ENCODE assay signal across 8 cellular contexts in the genomic region with DNA sequence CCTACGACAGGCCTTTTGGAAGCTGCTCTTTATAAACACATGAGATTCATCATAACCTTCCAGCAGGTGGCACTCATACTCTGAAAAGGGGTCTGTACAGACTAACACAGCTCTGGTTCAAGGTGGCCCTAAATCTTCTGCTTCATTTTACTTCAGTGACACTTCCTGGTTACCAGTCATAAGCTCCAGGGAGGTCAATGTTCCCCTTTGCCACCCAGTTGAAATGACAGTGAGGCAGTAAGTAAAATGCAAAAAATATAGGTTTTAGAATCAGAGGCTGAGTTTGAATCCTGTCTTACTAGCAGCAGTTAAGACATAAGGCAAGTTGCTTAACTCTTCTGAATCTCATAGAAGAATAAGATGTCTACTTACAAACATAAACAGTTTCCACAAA.
DNase-seq lines count a peak whose midpoint lies in the region; ATAC-seq and TF ChIP-seq lines count a peak whose summit lies in the region.

No MANE protein-coding gene starts in this region.

- TF ChIP-seq CTCF in OCI-LY1 (IDR thresholded peaks at IDR 0.05; ENCODE audit: low read length) (peak; percentile 86), fibroblast of the aortic adventitia (IDR thresholded peaks at IDR 0.05; ENCODE audit: insufficient read depth, low read length) (peak; percentile 71), upper lobe of right lung (IDR thresholded peaks at IDR 0.05) (peak; percentile 75)

- H3K4me3 ChIP-seq in OCI-LY1 (ENCODE audit: low read depth, low read length, poor library complexity, severe bottlenecking): no peak overlapping the region
- no peak overlapping the region for H3K4me3 ChIP-seq in fibroblast of the aortic adventitia (ENCODE audit: low read depth, low read length)
- H3K4me3 ChIP-seq in upper lobe of right lung: no peak overlapping the region

- H3K4me1 ChIP-seq in OCI-LY1 (ENCODE audit: insufficient read depth, low read length, severe bottlenecking): peaks cover 18% of the 10 kb centered on the region
- no peaks in the 10 kb centered on the region for H3K4me1 ChIP-seq in upper lobe of right lung

- H3K27me3 Mint-ChIP-seq in activated T-cell treated with anti-CD3 and anti-CD28 coated beads, Interleukin-2, amount 50 U/mL, for 4 hours (ENCODE audit: low read depth): no peaks in the 10 kb centered on the region

- no peaks in the 10 kb centered on the region for H4K20me1 ChIP-seq in OCI-LY1 (ENCODE audit: insufficient read depth, low read length)

- H3K79me2 ChIP-seq in OCI-LY1 (ENCODE audit: insufficient read depth, low read length): no peaks in the 10 kb centered on the region

- H3K4me2 ChIP-seq in OCI-LY1 (ENCODE audit: low read length): peak overlapping the region; percentile 20; the same call in 1 of the 2 replicates

- no peak overlapping the region for H2AFZ ChIP-seq in OCI-LY1 (ENCODE audit: low read length)

- peak; percentile 98 for ATAC-seq in GM21576 (IDR thresholded peaks at IDR 0.05; ENCODE audit: unreplicated experiment)
- ATAC-seq in activated T-cell treated with anti-CD3 and anti-CD28 coated beads, Interleukin-2, amount 50 U/mL, for 4 hours: peak; percentile 98 to 99
- ATAC-seq in upper lobe of right lung: peak; percentile 99

- H3K36me3 ChIP-seq in OCI-LY1 (ENCODE audit: insufficient read depth, low read length) (no peaks in the 10 kb centered on the region), upper lobe of right lung (no peaks in the 10 kb centered on the region)

- H3K27me3 ChIP-seq in OCI-LY1 (ENCODE audit: insufficient read depth, low read length) (no peaks in the 10 kb centered on the region), upper lobe of right lung (no peaks in the 10 kb centered on the region)

- H3K36me3 Mint-ChIP-seq in activated T-cell treated with anti-CD3 and anti-CD28 coated beads, Interleukin-2, amount 50 U/mL, for 4 hours (ENCODE audit: insufficient read depth): no peaks in the 10 kb centered on the region

- no peak overlapping the region for H3K9ac ChIP-seq in OCI-LY1 (ENCODE audit: low read length)

- H3K9me3 ChIP-seq in OCI-LY1 (ENCODE audit: low read length) (no peaks in the 10 kb centered on the region), upper lobe of right lung (no peaks in the 10 kb centered on the region)

- H3K4me3 Mint-ChIP-seq in activated T-cell treated with anti-CD3 and anti-CD28 coated beads, Interleukin-2, amount 50 U/mL, for 4 hours: no peak overlapping the region

- peaks cover 18% of the 10 kb centered on the region for H3K4me1 Mint-ChIP-seq in activated T-cell treated with anti-CD3 and anti-CD28 coated beads, Interleukin-2, amount 50 U/mL, for 4 hours (ENCODE audit: low read depth)

- DNase-seq in Daoy (ENCODE audit: low read depth) (peak; percentile 74), HuH-7 (ENCODE audit: low spot score) (peak; percentile 56), fibroblast of the aortic adventitia (ENCODE audit: low read depth) (peak; percentile 88), non-pigmented ciliary epithelial cell (ENCODE audit: low read depth) (peak; percentile 43), upper lobe of right lung (no peak)
- peak; percentile 46 for DNase-seq in activated T-cell treated with anti-CD3 and anti-CD28 coated beads, Interleukin-2, amount 50 U/mL, for 4 hours

- H3K9me2 ChIP-seq in OCI-LY1 (ENCODE audit: low read depth, low read length): no peaks in the 10 kb centered on the region

- H3K27ac ChIP-seq in OCI-LY1 (ENCODE audit: low read depth, low read length, poor library complexity, severe bottlenecking) (no peak overlapping the region), upper lobe of right lung (no peak overlapping the region)

- no peaks in the 10 kb centered on the region for H3F3A ChIP-seq in OCI-LY1 (ENCODE audit: insufficient read depth, low read length)

- H3K9me3 Mint-ChIP-seq in activated T-cell treated with anti-CD3 and anti-CD28 coated beads, Interleukin-2, amount 50 U/mL, for 4 hours: no peaks in the 10 kb centered on the region

- intact Hi-C loops in upper lobe of right lung (cut with DNase I): loop anchor here (5.0 kb wide), 1 partner anchor 270 kb away; no protein-coding TSS in a partner anchor
